11 cellular contexts compared by ENCODE assay signal in genomic region chr14:52266782-52267181, GRCh38. TPM values are rescaled to one million over a fixed set of nuclear protein-coding genes. Genes with fewer than 3 reads are reported as not detected.
DNase-seq lines count a peak whose midpoint lies in the region; ATAC-seq and TF ChIP-seq lines count a peak whose summit lies in the region.
"Had no signal": no experiment of that assay in that cellular context is flagged by ENCODE, and none has a peak within 500 bp of the region (broad histone marks: within the 10 kb centered on the region; RNA-seq: fewer than 3 reads in every experiment).

No MANE protein-coding gene starts in this region.

- peaks cover 6% of the 10 kb centered on the region for H3K36me3 Mint-ChIP-seq in effector memory CD8-positive, alpha-beta T cell (ENCODE audit: insufficient read depth)
- H3K36me3 Mint-ChIP-seq in stimulated activated naive B cell treated with anti-CD40 and anti-IgM and Interleukin-4, amounts not matched to agents 10 μg/mL and 1 μg/mL and 100 μg/mL, for 72 hours: peaks cover 0 to 3% of the 10 kb centered on the region in 2 donors
- no peaks in the 10 kb centered on the region for H3K36me3 Mint-ChIP-seq in HFFc6 (ENCODE audit: low read depth)

- no peak for DNase-seq in effector memory CD8-positive, alpha-beta T cell
- no peak for DNase-seq in stimulated activated naive B cell treated with anti-CD40 and anti-IgM and Interleukin-4, amounts not matched to agents 10 μg/mL and 1 μg/mL and 100 μg/mL, for 72 hours
- DNase-seq in HFFc6: no peak
- no peak for DNase-seq in iPS-NIHi7 (ENCODE audit: extremely low spot score)
- DNase-seq: hypothalamus; stimulated activated naive CD4-positive, alpha-beta T cell had no signal

- H3K27me3 Mint-ChIP-seq in effector memory CD8-positive, alpha-beta T cell: no peaks in the 10 kb centered on the region
- peaks cover 39 to 52% of the 10 kb centered on the region in 2 donors for H3K27me3 Mint-ChIP-seq in stimulated activated naive B cell treated with anti-CD40 and anti-IgM and Interleukin-4, amounts not matched to agents 10 μg/mL and 1 μg/mL and 100 μg/mL, for 72 hours
- H3K27me3 Mint-ChIP-seq in HFFc6 (ENCODE audit: insufficient read depth): peaks cover 53% of the 10 kb centered on the region

- H3K4me3 ChIP-seq in BLaER1 treated with 17β-estradiol and CSF1 and Interleukin-3, amounts not matched to agents 10 nM and 100 nM: 0 out of 20 replicates have a peak overlapping the region, but pooled peaks of 3 of the 10 experiments have one; percentile 26 to 43 (median 42)
- H3K4me3 ChIP-seq in neutrophil (ENCODE audit: low read depth in 1 of 2, low read length in 1 of 2): peak overlapping the region; percentile 73 to 75

- H3K4me1 ChIP-seq in BLaER1 treated with 17β-estradiol and CSF1 and Interleukin-3, amounts not matched to agents 10 nM and 100 nM: peaks cover 15 to 22% (median 20%) of the 10 kb centered on the region in 10 experiments; a peak in 19 of 20 replicates
- peaks cover 71 to 77% of the 10 kb centered on the region in 2 experiments for H3K4me1 ChIP-seq in neutrophil (ENCODE audit: control insufficient read depth in 1 of 2, insufficient read depth in 1 of 2, low read depth in 1 of 2, low read length in 1 of 2)

- no peak overlapping the region for H3K27ac ChIP-seq in BLaER1 treated with 17β-estradiol and CSF1 and Interleukin-3, amounts not matched to agents 10 nM and 100 nM
- H3K27ac ChIP-seq in KOPT-K1 (ENCODE audit: low read depth, low read length, poor library complexity, severe bottlenecking) (peak overlapping the region; percentile 78), neutrophil (peak overlapping the region; percentile 67)

- no peaks in the 10 kb centered on the region; a peak in 1 of 22 replicates for H4K20me1 ChIP-seq in BLaER1 treated with 17β-estradiol and CSF1 and Interleukin-3, amounts not matched to agents 10 nM and 100 nM

- peaks cover 41 to 51% (median 45%) of the 10 kb centered on the region in 11 experiments for H3K27me3 ChIP-seq in BLaER1 treated with 17β-estradiol and CSF1 and Interleukin-3, amounts not matched to agents 10 nM and 100 nM
- H3K27me3 ChIP-seq in neutrophil: peaks cover 29% of the 10 kb centered on the region

- H3K4me2 ChIP-seq in BLaER1 treated with 17β-estradiol and CSF1 and Interleukin-3, amounts not matched to agents 10 nM and 100 nM: peak overlapping the region in 10 of 11 experiments; percentile 3 to 77 (median 61); a peak in 13 of 22 replicates

- H3K9me3 ChIP-seq in BLaER1 treated with 17β-estradiol and CSF1 and Interleukin-3, amounts not matched to agents 10 nM and 100 nM (replicated peaks in 1 of 11): peaks cover 63 to 79% (median 73%) of the 10 kb centered on the region in 11 experiments
- H3K9me3 ChIP-seq in KOPT-K1 (ENCODE audit: insufficient read depth, low read length, poor library complexity, severe bottlenecking) (peaks cover 21% of the 10 kb centered on the region), neutrophil (no peaks in the 10 kb centered on the region)

- H3K4me3 Mint-ChIP-seq in effector memory CD8-positive, alpha-beta T cell: peak overlapping the region; percentile 93 to 99
- H3K4me3 Mint-ChIP-seq in stimulated activated naive B cell treated with anti-CD40 and anti-IgM and Interleukin-4, amounts not matched to agents 10 μg/mL and 1 μg/mL and 100 μg/mL, for 72 hours: no peak overlapping the region
- no peak overlapping the region for H3K4me3 Mint-ChIP-seq in HFFc6

- H3K4me1 Mint-ChIP-seq in effector memory CD8-positive, alpha-beta T cell (ENCODE audit: low read depth in 2 of 2): peaks cover 43 to 69% of the 10 kb centered on the region in 2 donors
- peaks cover 34 to 52% of the 10 kb centered on the region in 2 donors for H3K4me1 Mint-ChIP-seq in stimulated activated naive B cell treated with anti-CD40 and anti-IgM and Interleukin-4, amounts not matched to agents 10 μg/mL and 1 μg/mL and 100 μg/mL, for 72 hours
- H3K4me1 Mint-ChIP-seq in HFFc6 (ENCODE audit: low read depth): peaks cover 26% of the 10 kb centered on the region

- ATAC-seq in effector memory CD8-positive, alpha-beta T cell (replicated peaks): no peak
- ATAC-seq in stimulated activated naive B cell treated with anti-CD40 and anti-IgM and Interleukin-4, amounts not matched to agents 10 μg/mL and 1 μg/mL and 100 μg/mL, for 72 hours (replicated peaks): no peak
- no peak for ATAC-seq in HG02763 (IDR thresholded peaks at IDR 0.05; ENCODE audit: unreplicated experiment)

- peak overlapping the region; percentile 91 to 95 for H3K27ac Mint-ChIP-seq in effector memory CD8-positive, alpha-beta T cell
- no peak overlapping the region for H3K27ac Mint-ChIP-seq in stimulated activated naive B cell treated with anti-CD40 and anti-IgM and Interleukin-4, amounts not matched to agents 10 μg/mL and 1 μg/mL and 100 μg/mL, for 72 hours
- no peak overlapping the region for H3K27ac Mint-ChIP-seq in HFFc6
- H3K27ac Mint-ChIP-seq: activated T-cell treated with anti-CD3 and anti-CD28 coated beads, Interleukin-2, amount 50 U/mL, for 72 hours had no signal

- H3K9ac ChIP-seq in BLaER1 treated with 17β-estradiol and CSF1 and Interleukin-3, amounts not matched to agents 10 nM and 100 nM: no peak overlapping the region

- H3K9me3 Mint-ChIP-seq in effector memory CD8-positive, alpha-beta T cell: no peaks in the 10 kb centered on the region
- H3K9me3 Mint-ChIP-seq in stimulated activated naive B cell treated with anti-CD40 and anti-IgM and Interleukin-4, amounts not matched to agents 10 μg/mL and 1 μg/mL and 100 μg/mL, for 72 hours: no peaks in the 10 kb centered on the region
- no peaks in the 10 kb centered on the region; the same call in 1 of the 2 replicates for H3K9me3 Mint-ChIP-seq in HFFc6
- H3K9me3 Mint-ChIP-seq: activated T-cell treated with anti-CD3 and anti-CD28 coated beads, Interleukin-2, amount 50 U/mL, for 72 hours had no signal

- H3K36me3 ChIP-seq in BLaER1 treated with 17β-estradiol and CSF1 and Interleukin-3, amounts not matched to agents 10 nM and 100 nM: peaks cover 0 to 32% (median 25%) of the 10 kb centered on the region in 11 experiments; a peak in 19 of 22 replicates
- H3K36me3 ChIP-seq in KOPT-K1 (ENCODE audit: insufficient read depth, low read length): no peaks in the 10 kb centered on the region
- H3K36me3 ChIP-seq in neutrophil: no peaks in the 10 kb centered on the region

- TF ChIP-seq CTCF in neutrophil (IDR thresholded peaks at IDR 0.05): no peak
- TF ChIP-seq CTCF in HFFc6 (IDR thresholded peaks at IDR 0.05): no peak

RNA-seq across cellular contexts. Expression of gene PTGDR, which starts 0.7 kb away (rescaled TPM):
- not detected for total RNA-seq in HFFc6 (2021; fragmentation: NEBNext Ultra II Directional; extraction: Animal tissue kit (Norgen Biotek cat#: 25700))

RNA-seq across cellular contexts. Expression of gene PTGER2, which starts 47.3 kb away (rescaled TPM):
- total RNA-seq in HFFc6 (2021; fragmentation: NEBNext Ultra II Directional; extraction: Animal tissue kit (Norgen Biotek cat#: 25700)): under 1 TPM; 0.28 to 0.73 (median 0.37) TPM

Comparison
In these comparisons a context has a peak if more than half of its experiments do, and no peak if none do; other contexts are left out.
1. H3K27ac ChIP-seq: peak in KOPT-K1 (single experiment) and neutrophil (single experiment); none in BLaER1 treated with 17β-estradiol and CSF1 and Interleukin-3, amounts not matched to agents 10 nM and 100 nM (0 of 11).
2. H3K27ac Mint-ChIP-seq: peak in effector memory CD8-positive, alpha-beta T cell (2 of 2); none in stimulated activated naive B cell treated with anti-CD40 and anti-IgM and Interleukin-4, amounts not matched to agents 10 μg/mL and 1 μg/mL and 100 μg/mL, for 72 hours (single experiment) and HFFc6 (single experiment).
3. H3K4me3 Mint-ChIP-seq: peak in effector memory CD8-positive, alpha-beta T cell (2 of 2); none in stimulated activated naive B cell treated with anti-CD40 and anti-IgM and Interleukin-4, amounts not matched to agents 10 μg/mL and 1 μg/mL and 100 μg/mL, for 72 hours (0 of 2) and HFFc6 (single experiment).